ENCODE assay signal across 2 cellular contexts in genomic region chr19:45613926-45614725, GRCh38.
TF ChIP-seq lines count a peak whose summit lies in the region.

No MANE protein-coding gene starts in this region.

TF ChIP-seq in HCT116, 20 proteins besides CTCF, POLR2A, EP300 and RAD21:
- TF ChIP-seq ATF3 (IDR thresholded peaks at IDR 0.05) (no peak), MAX (IDR thresholded peaks at IDR 0.05) (peak; percentile 60), ZBTB33 (IDR thresholded peaks at IDR 0.05; ENCODE audit: extremely low read depth, insufficient replicate concordance, low read length) (no peak), JUND (IDR thresholded peaks at IDR 0.05) (peak; percentile 87), EZH2phosphoT487 (IDR thresholded peaks at IDR 0.05; ENCODE audit: borderline replicate concordance) (no peak), SP1 (IDR thresholded peaks at IDR 0.05; ENCODE audit: low read depth) (peak; percentile 62), REST (IDR thresholded peaks at IDR 0.05; ENCODE audit: low read depth) (no peak), FOSL1 (IDR thresholded peaks at IDR 0.05; ENCODE audit: low read depth) (no peak; the same call in 1 of the 2 replicates), SIN3A (IDR thresholded peaks at IDR 0.05; ENCODE audit: low read depth) (no peak), POLR2AphosphoS5 (IDR thresholded peaks at IDR 0.05; ENCODE audit: low read depth, low read length) (peak; percentile 87), ZFX (IDR thresholded peaks at IDR 0.05) (no peak), CBX3 (IDR thresholded peaks at IDR 0.05; ENCODE audit: low read depth) (peak; percentile 60; the same call in 1 of the 2 replicates), YY1 (IDR thresholded peaks at IDR 0.05; ENCODE audit: extremely low read depth, insufficient replicate concordance, low read depth, low read length) (no peak)

TF ChIP-seq in SK-N-SH, 30 proteins besides CTCF, POLR2A, EP300 and RAD21:
- TF ChIP-seq EZH2phosphoT487 (IDR thresholded peaks at IDR 0.05; ENCODE audit: borderline replicate concordance, low read depth): no peak
- TF ChIP-seq RFX5 (IDR thresholded peaks at IDR 0.05; ENCODE audit: low read length): no peak
- TF ChIP-seq ZBTB33 (IDR thresholded peaks at IDR 0.05; ENCODE audit: borderline replicate concordance, low read depth): no peak
- TF ChIP-seq NFIC (IDR thresholded peaks at IDR 0.05; ENCODE audit: borderline replicate concordance): no peak
- TF ChIP-seq MAX (IDR thresholded peaks at IDR 0.05; ENCODE audit: low read depth): 0 out of 2 replicates have a peak, but pooled peaks have one; percentile 28
- no peak for TF ChIP-seq RXRA (IDR thresholded peaks at IDR 0.05; ENCODE audit: borderline replicate concordance, low read depth)
- TF ChIP-seq TAF1 (IDR thresholded peaks at IDR 0.05; ENCODE audit: borderline replicate concordance, low read depth, low read length): peak; percentile 23; the same call in 1 of the 2 replicates
- no peak for TF ChIP-seq CHD2 (IDR thresholded peaks at IDR 0.05; ENCODE audit: low read length, partially characterized antibody)
- TF ChIP-seq FOSL2 (IDR thresholded peaks at IDR 0.05; ENCODE audit: borderline replicate concordance, low read depth): peak; percentile 72; the same call in 1 of the 2 replicates
